ENCODE assay signal across 8 cellular contexts in genomic region chr16:47523342-47524006, GRCh38.
DNase-seq lines count a peak whose midpoint lies in the region; ATAC-seq, FAIRE-seq and TF ChIP-seq lines count a peak whose summit lies in the region.

No MANE protein-coding gene starts in this region.

- TF ChIP-seq POLR2A in GM12892 (IDR thresholded peaks at IDR 0.05; ENCODE audit: low read depth, low read length), result no peak

- ATAC-seq in GM21526 (IDR thresholded peaks at IDR 0.05; ENCODE audit: low FRiP score, unreplicated experiment) (peak; percentile 99), HG03558 (IDR thresholded peaks at IDR 0.05; ENCODE audit: extremely low read depth, unreplicated experiment) (peak; percentile 98)

- FAIRE-seq in GM12892 (lab: Jason Lieb, UNC) (peak; percentile 97), islet of Langerhans (lab: Jason Lieb, UNC) (peak; percentile 64)

- DNase-seq in GM12892 (ENCODE audit: insufficient read length), result peak; percentile 14
- DNase-seq in stimulated activated naive CD4-positive, alpha-beta T cell (lab: John Stamatoyannopoulos, UW), result no peak
- DNase-seq in activated effector memory CD4-positive, alpha-beta T cell treated with Interleukin-2 at 50 U/mL for 16 hours, result no peak
- no peak for DNase-seq in NCI-H146 (lab: John Stamatoyannopoulos, UW)
- no peak for DNase-seq in COLO829 (ENCODE audit: low spot score)
